In the genomic region with DNA sequence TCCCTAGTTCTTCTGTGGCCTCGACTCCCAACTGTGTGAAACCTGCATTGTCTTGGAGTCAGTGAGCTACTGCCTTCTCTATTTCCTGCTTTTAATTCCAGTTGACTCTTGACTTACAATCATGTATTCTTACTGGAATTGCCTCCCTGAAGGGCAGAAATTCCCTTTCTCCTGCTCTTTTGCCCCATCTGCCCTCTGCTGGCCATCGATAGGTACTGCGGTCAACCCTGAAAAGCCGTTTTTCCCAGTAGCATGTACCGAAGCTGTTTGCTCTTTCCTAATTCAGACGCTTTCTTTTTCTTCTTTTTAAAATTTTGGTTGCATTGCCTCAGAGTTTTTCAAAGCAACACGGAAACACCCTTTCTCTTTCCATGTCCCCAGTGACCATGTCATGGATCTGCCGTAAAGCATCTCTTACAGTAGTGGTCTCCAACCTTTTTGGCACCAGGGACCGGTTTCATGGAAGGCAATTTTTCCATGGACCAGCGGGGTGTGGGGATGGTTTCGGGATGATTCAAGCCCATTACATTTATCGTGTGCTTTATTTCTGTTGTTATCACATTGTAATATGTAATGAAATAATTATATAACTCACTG, we compare ENCODE assay signal across 8 cellular contexts.
A peak's percentile ranks its signal among the peaks of the same experiment; 100 is the strongest.
DNase-seq lines count a peak whose midpoint lies in the region; ATAC-seq and TF ChIP-seq lines count a peak whose summit lies in the region.

No MANE protein-coding gene starts in this region.

- ATAC-seq in GM21447 (IDR thresholded peaks at IDR 0.05; ENCODE audit: unreplicated experiment) = no peak
- no peak for ATAC-seq in GM18502 (IDR thresholded peaks at IDR 0.05; ENCODE audit: poor library complexity, unreplicated experiment)

- H3K9me3 ChIP-seq in SU-DHL-6 (ENCODE audit: insufficient read depth, low read length) = no peaks in the 10 kb centered on the region

- H3K4me2 ChIP-seq in SU-DHL-6 (ENCODE audit: low read depth, low read length, poor library complexity, severe bottlenecking) = no peak overlapping the region

- H4K20me1 ChIP-seq in SU-DHL-6 (ENCODE audit: low read depth, low read length) = no peaks in the 10 kb centered on the region

- no peaks in the 10 kb centered on the region for H3K27me3 ChIP-seq in SU-DHL-6 (ENCODE audit: low read length)

- H3F3A ChIP-seq in SU-DHL-6 (ENCODE audit: insufficient read depth) = no peaks in the 10 kb centered on the region

- TF ChIP-seq CTCF in SU-DHL-6 (IDR thresholded peaks at IDR 0.05; ENCODE audit: insufficient read depth, low read length, poor library complexity, severe bottlenecking) (peak; percentile 61), brain (conservative IDR thresholded peaks at IDR 0.05) (peak; percentile 79 to 88)

- H3K4me1 Mint-ChIP-seq in brain = peaks cover 46% of the 10 kb centered on the region

- peak overlapping the region in 1 of 5 experiments; percentile 15 for H3K27ac Mint-ChIP-seq in brain

- H3K9ac ChIP-seq in SU-DHL-6 (ENCODE audit: low read length) = no peak overlapping the region

- peak; percentile 65 for DNase-seq in ELR (ENCODE audit: low read depth)
- peak; percentile 32 for DNase-seq in KG1 (lab: John Stamatoyannopoulos, UW)
- DNase-seq in inferior parietal cortex (ENCODE audit: extremely low spot score) = peak; percentile 81
- peak; percentile 28 for DNase-seq in stimulated activated CD4-positive, alpha-beta T cell treated with anti-CD3 and anti-CD28 coated beads, Interleukin-12 subunit alpha, Interleukin-12 subunit beta, amount 100 ng/mL, for 4 hours

- H3K9me2 ChIP-seq in SU-DHL-6 (replicated peaks; ENCODE audit: insufficient read depth, low read length) = no peaks in the 10 kb centered on the region

- H3K79me2 ChIP-seq in SU-DHL-6 (ENCODE audit: insufficient read depth, low read length) = no peaks in the 10 kb centered on the region

- H2AFZ ChIP-seq in SU-DHL-6 (ENCODE audit: low read depth, low read length, severe bottlenecking) = no peak overlapping the region

- no peak overlapping the region for H3K4me3 Mint-ChIP-seq in brain

- peaks cover 3% of the 10 kb centered on the region for H3K27me3 Mint-ChIP-seq in brain

- H3K9me3 Mint-ChIP-seq in brain = no peaks in the 10 kb centered on the region

- no peak overlapping the region for H3K27ac ChIP-seq in SU-DHL-6 (ENCODE audit: low read depth, low read length)

- H3K36me3 Mint-ChIP-seq in brain = no peaks in the 10 kb centered on the region

- no peaks in the 10 kb centered on the region for H3K36me3 ChIP-seq in SU-DHL-6 (ENCODE audit: low read length)

- H3K4me3 ChIP-seq in SU-DHL-6 (ENCODE audit: insufficient read depth, low read length, poor library complexity, severe bottlenecking) = no peak overlapping the region

Comparison
In these comparisons a context has a peak if more than half of its experiments do, and no peak if none do; other contexts are left out.
1. DNase-seq: peak in every context shown above with its lines; median percentile 81 in inferior parietal cortex; 65 in ELR; 32 in KG1; 28 in stimulated activated CD4-positive, alpha-beta T cell treated with anti-CD3 and anti-CD28 coated beads, Interleukin-12 subunit alpha, Interleukin-12 subunit beta, amount 100 ng/mL, for 4 hours.